In genomic region chr19:18861235-18861634, GRCh38 we compare ENCODE assay signal across 23 cellular contexts. TPM values are rescaled to one million over a fixed set of nuclear protein-coding genes. Genes with fewer than 3 reads are reported as not detected.
DNase-seq lines count a peak whose midpoint lies in the region; ATAC-seq and TF ChIP-seq lines count a peak whose summit lies in the region.
"Had no signal": no experiment of that assay in that cellular context is flagged by ENCODE, and none has a peak within 500 bp of the region (broad histone marks: within the 10 kb centered on the region; RNA-seq: fewer than 3 reads in every experiment).

No MANE protein-coding gene starts in this region.

- peaks cover 19% of the 10 kb centered on the region for H3K4me1 ChIP-seq in OCI-LY3 (ENCODE audit: low read length)
- peaks cover 0 to 2% of the 10 kb centered on the region in 2 donors for H3K4me1 ChIP-seq in lung (ENCODE audit: control insufficient read depth in 2 of 2, insufficient read depth in 2 of 2, low read length in 2 of 2)

- no peak for DNase-seq in lung (ENCODE audit: low spot score)
- DNase-seq in OCI-M1 (lab: John Stamatoyannopoulos, UW), result no peak
- DNase-seq in activated CD4-positive, alpha-beta T cell treated with anti-CD3 and anti-CD28 coated beads for 48 hours, result no peak
- DNase-seq in NCI-H345 treated with DMSO at 0.1 percent for 48 hours (lab: John Stamatoyannopoulos, UW; ENCODE audit: unreplicated experiment), result no peak
- no peak for DNase-seq in cortex of kidney (lab: John Stamatoyannopoulos, UW)
- DNase-seq: ACHN; activated CD8-positive, alpha-beta memory T cell treated with anti-CD3 and anti-CD28 coated beads, Interleukin-2, amount 50 U/mL, for 4 hours; activated effector memory CD4-positive, alpha-beta T cell treated with Interleukin-2 at 50 U/mL for 16 hours; CD4-positive, alpha-beta memory T cell; DMS79; foreskin melanocyte; GOT3; kidney; mammary epithelial cell; NCI-H1417 treated with DMSO at 0.1 percent for 48 hours; NCI-H526; SK-N-SH; stomach had no signal

- no peak overlapping the region for H3K4me3 ChIP-seq in OCI-LY3 (ENCODE audit: low read length)
- H3K4me3 ChIP-seq in lung, result no peak overlapping the region
- H3K4me3 ChIP-seq: stomach had no signal

- H3K27ac ChIP-seq in 22Rv1 (peak overlapping the region; percentile 12; the same call in 1 of the 2 replicates), OCI-LY3 (ENCODE audit: low read length) (peak overlapping the region; percentile 66), lung (ENCODE audit: low read depth in 1 of 2, low read length in 1 of 2) (no peak overlapping the region)
- H3K27ac ChIP-seq: stomach had no signal

- 77 to 87% methylated on average over 9 of the region's 9 CpGs for WGBS in lung, 2 donors

- H3K4me2 ChIP-seq in OCI-LY3 (ENCODE audit: low read length), result peak overlapping the region; percentile 19; the same call in 1 of the 2 replicates
- H3K4me2 ChIP-seq: SK-N-SH had no signal

- peak overlapping the region; percentile 12; the same call in 1 of the 2 replicates for H3K9ac ChIP-seq in OCI-LY3 (ENCODE audit: low read length)
- H3K9ac ChIP-seq: SK-N-SH had no signal

- H3K9me3 ChIP-seq in OCI-LY3 (ENCODE audit: insufficient read depth, low read length) (no peaks in the 10 kb centered on the region), lung (ENCODE audit: control insufficient read depth in 2 of 2, insufficient read depth in 1 of 2, low read length in 1 of 2) (no peaks in the 10 kb centered on the region)
- H3K9me3 ChIP-seq: SK-N-SH, stomach had no signal

- H3K27me3 ChIP-seq in OCI-LY3 (ENCODE audit: low read depth, low read length) (no peaks in the 10 kb centered on the region), lung (ENCODE audit: control insufficient read depth, insufficient read depth) (no peaks in the 10 kb centered on the region)
- H3K27me3 ChIP-seq: stomach had no signal

- H3K36me3 ChIP-seq in OCI-LY3 (replicated peaks; ENCODE audit: low read depth, low read length) (peaks cover 84% of the 10 kb centered on the region), lung (ENCODE audit: control insufficient read depth in 2 of 2, insufficient read depth in 2 of 2, low read length in 2 of 2) (peaks cover 17 to 89% of the 10 kb centered on the region in 2 donors)

- no peak overlapping the region for H2AFZ ChIP-seq in OCI-LY3 (ENCODE audit: low read depth, low read length)

- H4K20me1 ChIP-seq in OCI-LY3 (ENCODE audit: insufficient read depth, low read length), result no peaks in the 10 kb centered on the region; the same call in 1 of the 2 replicates

- ATAC-seq in GM19452 (IDR thresholded peaks at IDR 0.05; ENCODE audit: unreplicated experiment), result peak; percentile 51
- ATAC-seq in lung (ENCODE audit: insufficient read depth, low FRiP score), result peak; percentile 23
- ATAC-seq: Panc1 had no signal

- H3K79me2 ChIP-seq in OCI-LY3 (ENCODE audit: low read length), result peaks cover 12% of the 10 kb centered on the region; the same call in 1 of the 2 replicates

- TF ChIP-seq CTCF in 22Rv1 (IDR thresholded peaks at IDR 0.05), result no peak
- no peak for TF ChIP-seq CTCF in OCI-LY3 (IDR thresholded peaks at IDR 0.05; ENCODE audit: low read depth, low read length)
- no peak for TF ChIP-seq CTCF in lung (IDR thresholded peaks at IDR 0.05; ENCODE audit: control extremely low read depth, extremely low read depth)

RNA-seq across cellular contexts. Expression of gene UPF1, which starts 29.5 kb away (rescaled TPM):
- 10 to 100 TPM; 78.8 to 89.2 TPM for total RNA-seq in lung
- polyA plus RNA-seq in lung, result 10 to 100 TPM; 48.3 to 50.1 TPM

RNA-seq across cellular contexts. Expression of gene CERS1, which starts 34.7 kb away (rescaled TPM):
- 1 to 10 TPM in 1 of 2 donors, under 1 TPM in 1; 0.55 to 1.7 TPM for total RNA-seq in lung
- polyA plus RNA-seq in lung, result under 1 TPM; 0.14 to 0.16 TPM
- total RNA-seq: CD4-positive, alpha-beta memory T cell; HT-29 had no signal
- polyA plus RNA-seq: CD4-positive, alpha-beta memory T cell had no signal

RNA-seq across cellular contexts. Expression of gene COPE, which starts 58.0 kb away (rescaled TPM):
- 100 to 1,000 TPM in 1 of 2 donors, 10 to 100 TPM in 1; 94.1 to 265 TPM for total RNA-seq in lung
- 100 to 1,000 TPM; 285 to 365 TPM for polyA plus RNA-seq in lung

RNA-seq across cellular contexts. Expression of gene DDX49, which starts 58.3 kb away (rescaled TPM):
- 10 to 100 TPM; 32.2 to 59.8 TPM for total RNA-seq in lung
- 10 to 100 TPM; 52.6 to 69.1 TPM for polyA plus RNA-seq in lung

Comparison
In these comparisons a context has a peak if more than half of its experiments do, and no peak if none do; other contexts are left out.
1. H3K27ac ChIP-seq: peak in 22Rv1 (single experiment) and OCI-LY3 (single experiment); none in lung (0 of 2).